10 cellular contexts compared by ENCODE assay signal in the genomic region with DNA sequence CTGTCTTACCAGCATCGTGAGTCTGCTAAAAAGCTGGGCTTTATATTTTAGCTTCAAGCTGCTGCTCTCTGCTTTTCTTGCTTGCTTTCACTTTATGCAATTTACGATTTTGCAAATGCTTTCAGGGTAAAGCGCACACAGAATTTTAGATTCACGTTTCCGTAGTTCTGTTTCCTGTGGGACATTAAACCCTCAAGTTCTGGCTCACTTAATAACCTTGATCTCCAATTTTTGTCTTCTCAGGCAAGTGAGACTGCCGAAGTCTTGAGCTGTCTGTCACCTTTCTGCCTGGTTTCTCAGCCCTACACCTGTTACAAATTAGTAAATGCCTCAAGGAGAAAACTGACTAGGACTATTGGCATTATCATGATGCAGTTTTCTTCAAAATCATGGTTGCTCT.
DNase-seq lines count a peak whose midpoint lies in the region; ATAC-seq and TF ChIP-seq lines count a peak whose summit lies in the region.
"Had no signal": no experiment of that assay in that cellular context is flagged by ENCODE, and none has a peak within 500 bp of the region (broad histone marks: within the 10 kb centered on the region; RNA-seq: fewer than 3 reads in every experiment).

No MANE protein-coding gene starts in this region.

- no peaks in the 10 kb centered on the region for H4K20me1 ChIP-seq in hepatocyte (ENCODE audit: insufficient read depth, poor library complexity, severe bottlenecking)

- peak overlapping the region; percentile 35 for H3K4me3 Mint-ChIP-seq in activated naive CD4-positive, alpha-beta T cell treated with anti-CD3 and anti-CD28 coated beads, Interleukin-2, amount 10 ng/mL, durations not matched to agents 7 days and 5 days
- peak overlapping the region; percentile 76 for H3K4me3 Mint-ChIP-seq in T-helper 17 cell

- peaks cover 26% of the 10 kb centered on the region for H3K4me1 Mint-ChIP-seq in activated naive CD4-positive, alpha-beta T cell treated with anti-CD3 and anti-CD28 coated beads, Interleukin-2, amount 10 ng/mL, durations not matched to agents 7 days and 5 days
- peaks cover 14% of the 10 kb centered on the region for H3K4me1 Mint-ChIP-seq in T-helper 17 cell

- peak overlapping the region; percentile 56 for H3K4me2 ChIP-seq in hepatocyte

- no peaks in the 10 kb centered on the region for H3K9me2 ChIP-seq in hepatocyte (replicated peaks; ENCODE audit: insufficient read depth)

- peak overlapping the region; percentile 45 for H2AFZ ChIP-seq in hepatocyte

- no peaks in the 10 kb centered on the region for H3K36me3 Mint-ChIP-seq in activated naive CD4-positive, alpha-beta T cell treated with anti-CD3 and anti-CD28 coated beads, Interleukin-2, amount 10 ng/mL, durations not matched to agents 7 days and 5 days
- no peaks in the 10 kb centered on the region for H3K36me3 Mint-ChIP-seq in T-helper 17 cell (ENCODE audit: low read depth)

- H3K9me3 Mint-ChIP-seq in activated naive CD4-positive, alpha-beta T cell treated with anti-CD3 and anti-CD28 coated beads, Interleukin-2, amount 10 ng/mL, durations not matched to agents 7 days and 5 days = no peaks in the 10 kb centered on the region

- intact Hi-C loops in head of caudate nucleus (cut with DNase I) = no loop called here

- H3K4me3 ChIP-seq in hepatocyte = no peak overlapping the region
- peak overlapping the region; percentile 17 for H3K4me3 ChIP-seq in thoracic aorta
- H3K4me3 ChIP-seq: K562 had no signal

- no peaks in the 10 kb centered on the region for H3K27me3 Mint-ChIP-seq in activated naive CD4-positive, alpha-beta T cell treated with anti-CD3 and anti-CD28 coated beads, Interleukin-2, amount 10 ng/mL, durations not matched to agents 7 days and 5 days
- no peaks in the 10 kb centered on the region for H3K27me3 Mint-ChIP-seq in T-helper 17 cell

- H3K36me3 ChIP-seq in hepatocyte (replicated peaks; ENCODE audit: insufficient read depth, low read depth) = no peaks in the 10 kb centered on the region
- no peaks in the 10 kb centered on the region for H3K36me3 ChIP-seq in thoracic aorta

- H3K27me3 ChIP-seq in hepatocyte (no peaks in the 10 kb centered on the region), thoracic aorta (replicated peaks; ENCODE audit: insufficient read depth) (no peaks in the 10 kb centered on the region)

- 58% methylated on average over 6 of the region's 6 CpGs for WGBS in hepatocyte (ENCODE audit: low lambda C conversion rate, missing lambda C conversion rate)

- H3K27ac ChIP-seq in hepatocyte (peak overlapping the region; percentile 10), thoracic aorta (peak overlapping the region; percentile 67 to 72)

- ATAC-seq in T-helper 17 cell = no peak
- no peak for ATAC-seq in thoracic aorta (ENCODE audit: insufficient number of reproducible peaks, low FRiP score, low read depth)
- ATAC-seq: K562 had no signal

- DNase-seq in activated naive CD4-positive, alpha-beta T cell treated with anti-CD3 and anti-CD28 coated beads, Interleukin-2, amount 10 ng/mL, durations not matched to agents 7 days and 5 days = no peak
- no peak for DNase-seq in activated naive CD4-positive, alpha-beta T cell treated with Interleukin-2 at 50 U/mL for 16 hours
- DNase-seq in T-helper 17 cell (no peak), hepatocyte (ENCODE audit: low spot score) (no peak), thoracic aorta (ENCODE audit: low spot score) (no peak), NCI-H1417 treated with DMSO at 0.1 percent for 48 hours (lab: John Stamatoyannopoulos, UW) (no peak), head of caudate nucleus (no peak), Kasumi-1 (lab: John Stamatoyannopoulos, UW) (no peak)
- DNase-seq: stimulated activated CD4-positive, alpha-beta T cell treated with anti-CD3 and anti-CD28 coated beads, Interleukin-4, amount 100 ng/mL, for 24 hours had no signal

- H3K4me1 ChIP-seq in hepatocyte (ENCODE audit: insufficient read depth) (no peaks in the 10 kb centered on the region), thoracic aorta (ENCODE audit: control insufficient read depth in 1 of 2, low read depth in 2 of 2) (peaks cover 39 to 55% of the 10 kb centered on the region in 2 donors)

- H3K27ac Mint-ChIP-seq in activated naive CD4-positive, alpha-beta T cell treated with anti-CD3 and anti-CD28 coated beads, Interleukin-2, amount 10 ng/mL, durations not matched to agents 7 days and 5 days = peak overlapping the region; percentile 75
- H3K27ac Mint-ChIP-seq in T-helper 17 cell = peak overlapping the region; percentile 39

- TF ChIP-seq CTCF in hepatocyte (IDR thresholded peaks at IDR 0.05; ENCODE audit: poor library complexity) (no peak), thoracic aorta (IDR thresholded peaks at IDR 0.05) (no peak)

- no peaks in the 10 kb centered on the region for H3K9me3 ChIP-seq in T-helper 17 cell (ENCODE audit: control insufficient read depth, low read length, poor library complexity, severe bottlenecking)
- no peaks in the 10 kb centered on the region for H3K9me3 ChIP-seq in hepatocyte (ENCODE audit: low read depth)
- H3K9me3 ChIP-seq in thoracic aorta = no peaks in the 10 kb centered on the region

- CTCF ChIA-PET in activated naive CD4-positive, alpha-beta T cell treated with anti-CD3 and anti-CD28 coated beads, Interleukin-2, amount 10 ng/mL, durations not matched to agents 7 days and 5 days (lab: Charles Lee) = interaction anchor here (0.7 to 1.5 kb wide), 3 partner anchors 11 to 193 kb away, joined by 3 to 5 read pairs (median 4); no protein-coding TSS in a partner anchor

- H3K79me2 ChIP-seq in hepatocyte = no peaks in the 10 kb centered on the region
